Comparison of ENCODE assay signal across 11 cellular contexts in genomic region chr17:17191346-17191792, GRCh38. TPM values are rescaled to one million over a fixed set of nuclear protein-coding genes. Genes with fewer than 3 reads are reported as not detected.
DNase-seq lines count a peak whose midpoint lies in the region; ATAC-seq and TF ChIP-seq lines count a peak whose summit lies in the region.
"Had no signal": no experiment of that assay in that cellular context is flagged by ENCODE, and none has a peak within 500 bp of the region (broad histone marks: within the 10 kb centered on the region; RNA-seq: fewer than 3 reads in every experiment).

No MANE protein-coding gene starts in this region.

- DNase-seq in AG08396 (ENCODE audit: low spot score), result peak; percentile 84
- DNase-seq in RPMI7951 (ENCODE audit: low read depth), result peak; percentile 79
- DNase-seq in fibroblast of gingiva (ENCODE audit: low read depth), result peak; percentile 41
- peak; percentile 68 for DNase-seq in non-pigmented ciliary epithelial cell (ENCODE audit: low read depth)
- DNase-seq in SIG-M5 treated with dmso at 0.1 percent for 504 hours (lab: John Stamatoyannopoulos, UW; ENCODE audit: unreplicated experiment), result no peak
- DNase-seq in MCF 10A (ENCODE audit: unreplicated experiment), result no peak
- DNase-seq: pancreas had no signal

- H3K9me3 Mint-ChIP-seq in MCF 10A (ENCODE audit: unreplicated experiment), result no peaks in the 10 kb centered on the region
- H3K9me3 Mint-ChIP-seq: stimulated activated naive CD8-positive, alpha-beta T cell treated with anti-CD3 and anti-CD28 coated beads, Interleukin-15, Interleukin-2, amounts not matched to agents 100 ng/mL and 50 ng/mL, for 24 hours had no signal

- no peak for TF ChIP-seq CTCF in MCF 10A (IDR thresholded peaks at IDR 0.05; ENCODE audit: unreplicated experiment)

- no peaks in the 10 kb centered on the region for H3K4me1 Mint-ChIP-seq in MCF 10A (ENCODE audit: insufficient read depth, unreplicated experiment)

- CTCF ChIA-PET in MCF 10A (lab: Yijun Ruan, JAX), result no interaction called here

- POLR2A ChIA-PET in MCF 10A (lab: Yijun Ruan, JAX), result interaction anchor here (0.7 to 1.2 kb wide), 2 partner anchors 9 to 10 kb away, joined by 3 read pairs; no protein-coding TSS in a partner anchor

- no peak for ATAC-seq in HG03571 (IDR thresholded peaks at IDR 0.05; ENCODE audit: unreplicated experiment)
- ATAC-seq in HG03175 (IDR thresholded peaks at IDR 0.05; ENCODE audit: unreplicated experiment), result no peak
- ATAC-seq: foreskin keratinocyte had no signal

- intact Hi-C loops in MCF 10A (cut with micrococcal nuclease), result no loop called here

- no peaks in the 10 kb centered on the region for H3K27me3 Mint-ChIP-seq in MCF 10A (ENCODE audit: insufficient read depth, unreplicated experiment)
- H3K27me3 Mint-ChIP-seq: stimulated activated naive CD8-positive, alpha-beta T cell treated with anti-CD3 and anti-CD28 coated beads, Interleukin-15, Interleukin-2, amounts not matched to agents 100 ng/mL and 50 ng/mL, for 24 hours had no signal

- no peak overlapping the region for H3K4me3 Mint-ChIP-seq in MCF 10A (ENCODE audit: unreplicated experiment)
- H3K4me3 Mint-ChIP-seq: stimulated activated naive CD8-positive, alpha-beta T cell treated with anti-CD3 and anti-CD28 coated beads, Interleukin-15, Interleukin-2, amounts not matched to agents 100 ng/mL and 50 ng/mL, for 24 hours had no signal

- peaks cover 6% of the 10 kb centered on the region for H3K36me3 Mint-ChIP-seq in MCF 10A (ENCODE audit: insufficient read depth, unreplicated experiment)

- H3K27ac Mint-ChIP-seq in MCF 10A (ENCODE audit: low read depth, unreplicated experiment), result no peak overlapping the region
- H3K27ac Mint-ChIP-seq: stimulated activated naive CD8-positive, alpha-beta T cell treated with anti-CD3 and anti-CD28 coated beads, Interleukin-15, Interleukin-2, amounts not matched to agents 100 ng/mL and 50 ng/mL, for 24 hours had no signal

- no TSS peak for BruUV-seq in MCF 10A (replicated peaks; lab: Mats Ljungman, UMichigan)

RNA-seq across cellular contexts. Expression of gene PLD6, which starts 14.8 kb away (rescaled TPM):
- 0.24 and 0.29 TPM in 2 replicates for total RNA-seq in RPMI7951 (2014; rRNA removed; shearing (Covaris generic))
- 5.5 and 9.2 TPM in 2 replicates for total RNA-seq in MCF 10A (2022)

RNA-seq across cellular contexts. Expression of gene FLCN, which starts 45.6 kb away (rescaled TPM):
- total RNA-seq in RPMI7951 (2014; rRNA removed; shearing (Covaris generic)), result 9.4 and 11.3 TPM in 2 replicates
- total RNA-seq in MCF 10A (2022), result 25.6 and 49.7 TPM in 2 replicates

Comparison
In these comparisons a context has a peak if more than half of its experiments do, and no peak if none do; other contexts are left out.
1. DNase-seq: peak in AG08396 (single experiment), RPMI7951 (single experiment), fibroblast of gingiva (single experiment) and non-pigmented ciliary epithelial cell (single experiment); none in SIG-M5 treated with dmso at 0.1 percent for 504 hours (single experiment) and MCF 10A (single experiment).